ENCODE assay signal across 8 cellular contexts in genomic region chr12:46386877-46387629, GRCh38. TPM values are rescaled to one million over a fixed set of nuclear protein-coding genes. Genes with fewer than 3 reads are reported as not detected.
A peak's percentile ranks its signal among the peaks of the same experiment; 100 is the strongest.
DNase-seq lines count a peak whose midpoint lies in the region; ATAC-seq and TF ChIP-seq lines count a peak whose summit lies in the region.

No MANE protein-coding gene starts in this region.

- H3K36me3 ChIP-seq in iPS-20b (ENCODE audit: insufficient read depth, low read depth, low read length) (peaks cover 33% of the 10 kb centered on the region), transverse colon (no peaks in the 10 kb centered on the region)

- peak overlapping the region; percentile 81 for H3K27ac Mint-ChIP-seq in activated CD4-positive, alpha-beta T cell treated with anti-CD3 and anti-CD28 coated beads, Interleukin-2, amount 10 ng/mL, durations not matched to agents 24 days and 14 days

- no peak for TF ChIP-seq POLR2A in transverse colon (IDR thresholded peaks at IDR 0.05)

- TF ChIP-seq EP300 in transverse colon (IDR thresholded peaks at IDR 0.05; ENCODE audit: low read depth), result no peak

- peak overlapping the region; percentile 62 for H3K9ac ChIP-seq in iPS-20b (ENCODE audit: low read depth, low read length)

- no peaks in the 10 kb centered on the region for H3K27me3 ChIP-seq in iPS-20b (ENCODE audit: insufficient read depth, low read length)
- H3K27me3 ChIP-seq in transverse colon, result no peaks in the 10 kb centered on the region

- peak; percentile 20 for ATAC-seq in HG03439 (IDR thresholded peaks at IDR 0.05; ENCODE audit: unreplicated experiment)
- ATAC-seq in omental fat pad (ENCODE audit: low FRiP score), result no peak

- no peaks in the 10 kb centered on the region for H3K9me3 Mint-ChIP-seq in activated CD4-positive, alpha-beta T cell treated with anti-CD3 and anti-CD28 coated beads, Interleukin-2, amount 10 ng/mL, durations not matched to agents 24 days and 14 days

- no peaks in the 10 kb centered on the region for H3K27me3 Mint-ChIP-seq in activated CD4-positive, alpha-beta T cell treated with anti-CD3 and anti-CD28 coated beads, Interleukin-2, amount 10 ng/mL, durations not matched to agents 24 days and 14 days

- DNase-seq in activated CD4-positive, alpha-beta T cell treated with anti-CD3 and anti-CD28 coated beads, Interleukin-2, amount 10 ng/mL, durations not matched to agents 24 days and 14 days, result no peak
- DNase-seq in activated CD4-positive, alpha-beta T cell treated with anti-CD3 and anti-CD28 coated beads, Interleukin-2, amount 50 U/mL, for 4 hours, result no peak
- DNase-seq in transverse colon (peak; percentile 43), NCI-H510A treated with DMSO at 0.1 percent for 48 hours (lab: John Stamatoyannopoulos, UW) (no peak), omental fat pad (ENCODE audit: low spot score) (no peak)

- TF ChIP-seq CTCF in WI38 (IDR thresholded peaks at IDR 0.05; ENCODE audit: low read depth, low read length), result no peak
- TF ChIP-seq CTCF in transverse colon (IDR thresholded peaks at IDR 0.05), result no peak
- no peak for TF ChIP-seq CTCF in omental fat pad (IDR thresholded peaks at IDR 0.05)

- intact Hi-C loops in activated CD4-positive, alpha-beta T cell treated with anti-CD3 and anti-CD28 coated beads, Interleukin-2, amount 10 ng/mL, durations not matched to agents 24 days and 14 days (cut with micrococcal nuclease), result no loop called here
- intact Hi-C loops in transverse colon (cut with DNase I; ENCODE audit: low total_unique reads), result loop anchor here (10.0 kb wide), 1 partner anchor 122 kb away; the partner anchor contains the start of gene SLC38A1

- peak overlapping the region; percentile 65 for H3K4me3 Mint-ChIP-seq in activated CD4-positive, alpha-beta T cell treated with anti-CD3 and anti-CD28 coated beads, Interleukin-2, amount 10 ng/mL, durations not matched to agents 24 days and 14 days

- H3K4me3 ChIP-seq in WI38 (ENCODE audit: low read depth, low read length) (peak overlapping the region; percentile 41), iPS-20b (ENCODE audit: low read length) (peak overlapping the region; percentile 56), transverse colon (no peak overlapping the region)

- H3K27ac ChIP-seq in iPS-20b (ENCODE audit: low read length) (peak overlapping the region; percentile 6), transverse colon (peak overlapping the region; percentile 98 to 100 (median 100))

- 48 to 51% methylated on average over 7 of the region's 7 CpGs for WGBS in transverse colon (ENCODE audit: low coverage in 1 of 2), 2 donors

- H3K4me1 Mint-ChIP-seq in activated CD4-positive, alpha-beta T cell treated with anti-CD3 and anti-CD28 coated beads, Interleukin-2, amount 10 ng/mL, durations not matched to agents 24 days and 14 days, result peaks cover 49% of the 10 kb centered on the region

- H3K4me1 ChIP-seq in iPS-20b (ENCODE audit: insufficient read depth, low read length), result peaks cover 64% of the 10 kb centered on the region
- H3K4me1 ChIP-seq in transverse colon, result peaks cover 25 to 79% (median 44%) of the 10 kb centered on the region in 4 donors

- peaks cover 16% of the 10 kb centered on the region for H3K36me3 Mint-ChIP-seq in activated CD4-positive, alpha-beta T cell treated with anti-CD3 and anti-CD28 coated beads, Interleukin-2, amount 10 ng/mL, durations not matched to agents 24 days and 14 days (ENCODE audit: low read depth)

- H3K9me3 ChIP-seq in iPS-20b (ENCODE audit: insufficient read depth, low read depth, low read length), result no peaks in the 10 kb centered on the region
- no peaks in the 10 kb centered on the region for H3K9me3 ChIP-seq in transverse colon

- in situ Hi-C loops in transverse colon (cut with MboI; ENCODE audit: low pct_ligation_motif_present in 1 of 4, low pct_unique_long_range_greater_than_20kb in 1 of 4, low sequenced_read_pairs in 3 of 4), result loop anchor here in 1 of 4 donors (10.0 to 25.0 kb wide), 2 partner anchors 88 to 650 kb away; partner anchors contain the start of gene ARID2

RNA-seq across cellular contexts. Expression of gene SLC38A2, which starts 14.5 kb away (rescaled TPM):
- total RNA-seq in activated CD4-positive, alpha-beta T cell treated with anti-CD3 and anti-CD28 coated beads, Interleukin-2, amount 10 ng/mL, durations not matched to agents 24 days and 14 days, result 158 and 168 TPM in 2 replicates
- 100 to 1,000 TPM; 104 to 300 (median 229) TPM for total RNA-seq in transverse colon
- 100 to 1,000 TPM; 379 to 669 (median 479) TPM for total RNA-seq in omental fat pad

Comparison
In these comparisons a context has a peak if more than half of its experiments do, and no peak if none do; other contexts are left out.
1. H3K4me3 ChIP-seq: peak in WI38 (single experiment) and iPS-20b (single experiment); none in transverse colon (0 of 4).